ENCODE assay signal across 10 cellular contexts in the genomic region with DNA sequence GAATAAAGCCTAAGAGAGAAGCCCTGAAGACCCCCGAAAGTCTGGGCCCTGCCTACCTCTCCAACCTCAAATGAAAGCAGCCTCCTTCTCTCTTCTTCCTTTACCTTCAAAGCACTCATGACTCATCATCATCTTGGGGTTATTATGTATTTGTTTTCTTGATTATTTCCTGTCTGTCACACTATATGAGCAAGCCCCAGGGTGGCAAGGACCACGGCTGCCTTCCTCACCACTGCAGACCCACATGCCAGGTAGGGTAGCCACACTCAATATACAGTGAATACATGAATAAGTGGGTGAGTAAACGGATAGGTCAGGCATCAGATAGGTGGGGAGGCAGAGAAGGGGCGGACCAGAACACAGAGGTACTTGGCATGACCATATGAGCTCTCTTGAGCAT. TPM values are rescaled to one million over a fixed set of nuclear protein-coding genes. Genes with fewer than 3 reads are reported as not detected.
DNase-seq lines count a peak whose midpoint lies in the region; ATAC-seq lines count a peak whose summit lies in the region.
"Had no signal": no experiment of that assay in that cellular context is flagged by ENCODE, and none has a peak within 500 bp of the region (broad histone marks: within the 10 kb centered on the region; RNA-seq: fewer than 3 reads in every experiment).

No MANE protein-coding gene starts in this region.

- ATAC-seq in esophagus mucosa, result peak; percentile 7

- DNase-seq in Caki2 (ENCODE audit: low read depth) (peak; percentile 83), NCI-H69 (lab: John Stamatoyannopoulos, UW) (peak; percentile 8), 8988T (no peak), NCI-H187 (lab: John Stamatoyannopoulos, UW) (no peak), ecto neural progenitor cell (ENCODE audit: low spot score) (no peak)
- DNase-seq: activated naive CD4-positive, alpha-beta T cell treated with anti-CD3 and anti-CD28 coated beads for 36 hours; COR-L47; naive B cell; NCI-H526 had no signal

- in situ Hi-C loops in Caki2 (cut with HindIII; ENCODE audit: low pct_unique_long_range_greater_than_20kb, low sequenced_read_pairs), result no loop called here

RNA-seq across cellular contexts. Expression of a gene that starts 8.8 kb away (rescaled TPM):
- total RNA-seq in Caki2 (2014; rRNA removed; shearing (Covaris generic); ENCODE audit: low replicate concordance), result not detected in 2 replicates
- total RNA-seq in esophagus mucosa, result not detected
- total RNA-seq: activated naive CD4-positive, alpha-beta T cell treated with anti-CD3 and anti-CD28 coated beads for 36 hours had no signal

RNA-seq across cellular contexts. Expression of a gene that starts 8.9 kb away (rescaled TPM):
- total RNA-seq in Caki2 (2014; rRNA removed; shearing (Covaris generic); ENCODE audit: low replicate concordance), result 74.3 and 111 TPM in 2 replicates
- 15.8 TPM for total RNA-seq in esophagus mucosa

RNA-seq across cellular contexts. Expression of a gene that starts 29.6 kb away (rescaled TPM):
- total RNA-seq in Caki2 (2014; rRNA removed; shearing (Covaris generic); ENCODE audit: low replicate concordance), result 112 and 164 TPM in 2 replicates
- 46.5 TPM for total RNA-seq in esophagus mucosa

RNA-seq across cellular contexts. Expression of a gene that starts 44.2 kb away (rescaled TPM):
- not detected in 2 replicates for total RNA-seq in Caki2 (2014; rRNA removed; shearing (Covaris generic); ENCODE audit: low replicate concordance)
- total RNA-seq in esophagus mucosa, result not detected
- total RNA-seq: activated naive CD4-positive, alpha-beta T cell treated with anti-CD3 and anti-CD28 coated beads for 36 hours had no signal

RNA-seq across cellular contexts. Expression of a gene that starts 50.7 kb away (rescaled TPM):
- total RNA-seq in Caki2 (2014; rRNA removed; shearing (Covaris generic); ENCODE audit: low replicate concordance), result 72.8 and 87.6 TPM in 2 replicates
- total RNA-seq in esophagus mucosa, result 7.1 TPM

Comparison
In these comparisons a context has a peak if more than half of its experiments do, and no peak if none do; other contexts are left out.
1. DNase-seq: peak in Caki2 (single experiment) and NCI-H69 (single experiment); none in 8988T (single experiment), NCI-H187 (0 of 2) and ecto neural progenitor cell (single experiment).